ENCODE assay signal across 34 cellular contexts in genomic region chr1:119188926-119189325, GRCh38. TPM values are rescaled to one million over a fixed set of nuclear protein-coding genes. Genes with fewer than 3 reads are reported as not detected.
A peak's percentile ranks its signal among the peaks of the same experiment; 100 is the strongest.
DNase-seq lines count a peak whose midpoint lies in the region; ATAC-seq and TF ChIP-seq lines count a peak whose summit lies in the region.
"Had no signal": no experiment of that assay in that cellular context is flagged by ENCODE, and none has a peak within 500 bp of the region (broad histone marks: within the 10 kb centered on the region; RNA-seq: fewer than 3 reads in every experiment).

No MANE protein-coding gene starts in this region.

- peaks cover 6% of the 10 kb centered on the region for H3K4me1 Mint-ChIP-seq in osteocyte (ENCODE audit: unreplicated experiment)
- H3K4me1 Mint-ChIP-seq: natural killer cell had no signal

- DNase-seq in AG08396 (ENCODE audit: low spot score) (peak; percentile 20), IMR-90 (peak; percentile 41), fibroblast of mammary gland (ENCODE audit: low read depth) (peak; percentile 14), osteocyte (ENCODE audit: extremely low spot score, unreplicated experiment) (no peak), cerebellar nuclear complex (lab: John Stamatoyannopoulos, UW) (no peak), DMS53 (lab: John Stamatoyannopoulos, UW) (no peak), NCI-H128 (lab: John Stamatoyannopoulos, UW; ENCODE audit: unreplicated experiment) (no peak)
- DNase-seq: activated CD4-positive, alpha-beta memory T cell treated with anti-CD3 and anti-CD28 coated beads for 36 hours; activated CD4-positive, CD25-positive, alpha-beta regulatory T cell treated with anti-CD3 and anti-CD28 coated beads, Interleukin-2, amount 50 U/mL, for 72 hours; activated naive CD4-positive, alpha-beta T cell treated with Interleukin-2 at 50 U/mL for 16 hours; adrenal gland; BE2C; brain microvascular endothelial cell; CD8-positive, alpha-beta T cell; DMS 273 treated with DMSO at 0.1 percent for 48 hours; effector memory CD4-positive, alpha-beta T cell; erythroblast; hippocampal formation; Karpas-422; left cardiac atrium; natural killer cell; NCI-H1436; NCI-H2081 treated with DMSO at 0.1 percent for 48 hours; NCI-H345; NCI-H748 treated with DMSO at 0.1 percent for 48 hours; nucleus accumbens; SHP77 treated with DMSO at 0.1 percent for 48 hours; stimulated activated naive B cell treated with anti-CD40 and anti-IgM and Interleukin-4, amounts not matched to agents 10 μg/mL and 1 μg/mL and 100 μg/mL, for 72 hours; upper lobe of left lung had no signal

- TF ChIP-seq RAD21 in IMR-90 (IDR thresholded peaks at IDR 0.05; ENCODE audit: low read length): no peak

- H3K36me3 Mint-ChIP-seq in osteocyte (ENCODE audit: unreplicated experiment): no peaks in the 10 kb centered on the region

- POLR2A ChIA-PET in IMR-90 (lab: Charles Lee; ENCODE audit: unreplicated experiment): no interaction called here

- H3K23ac ChIP-seq in IMR-90 (ENCODE audit: low read depth, low read length): no peak overlapping the region

- no peak overlapping the region for H4K5ac ChIP-seq in IMR-90 (ENCODE audit: low read depth, low read length)

- no TSS peak for BruUV-seq in IMR-90 (replicated peaks; lab: Mats Ljungman, UMichigan)

- H3K4me2 ChIP-seq in IMR-90 (ENCODE audit: low read depth, low read length): peak overlapping the region; percentile 66

- no peaks in the 10 kb centered on the region for H3K9me3 ChIP-seq in IMR-90 (ENCODE audit: control insufficient read depth, insufficient read depth, low read length)
- H3K9me3 ChIP-seq: BE2C had no signal

- no peak overlapping the region for H2BK20ac ChIP-seq in IMR-90 (ENCODE audit: low read depth, low read length)

- no peak overlapping the region for H2BK120ac ChIP-seq in IMR-90 (ENCODE audit: low read depth, low read length)

- peak overlapping the region; percentile 27 for H3K27ac Mint-ChIP-seq in osteocyte (ENCODE audit: unreplicated experiment)
- H3K27ac Mint-ChIP-seq: activated CD4-positive, alpha-beta memory T cell treated with anti-CD3 and anti-CD28 coated beads for 36 hours; CD8-positive, alpha-beta T cell; natural killer cell; stimulated activated naive B cell treated with anti-CD40 and anti-IgM and Interleukin-4, amounts not matched to agents 10 μg/mL and 1 μg/mL and 100 μg/mL, for 72 hours had no signal

- TF ChIP-seq POLR2A in IMR-90 (IDR thresholded peaks at IDR 0.05; ENCODE audit: low read depth, low read length): no peak

- WGBS in IMR-90 (ENCODE audit: extremely low coverage in 2 of 2, insufficient read length in 1 of 2), 2 experiments: no CpG with 5 or more reads among the region's 3 CpGs

- H3K18ac ChIP-seq in IMR-90 (ENCODE audit: low read depth, low read length): no peak overlapping the region; the same call in 1 of the 2 replicates

- no peak overlapping the region for H2AK9ac ChIP-seq in IMR-90 (replicated peaks; ENCODE audit: low read depth, low read length, poor library complexity)

- no peak overlapping the region for H2AFZ ChIP-seq in IMR-90 (replicated peaks; ENCODE audit: low read length, poor library complexity)

- in situ Hi-C loops in IMR-90 (cut with MboI; ENCODE audit: low sequenced_read_pairs): no loop called here

- H3K14ac ChIP-seq in IMR-90 (replicated peaks; ENCODE audit: low read depth, low read length): no peak overlapping the region

- no peak overlapping the region for H2BK5ac ChIP-seq in IMR-90 (ENCODE audit: low read depth, low read length, poor library complexity, severe bottlenecking)

- H3K4me1 ChIP-seq in IMR-90 (ENCODE audit: control insufficient read depth, insufficient read depth, low read length): no peaks in the 10 kb centered on the region
- H3K4me1 ChIP-seq: adrenal gland, BE2C, upper lobe of left lung had no signal

- intact Hi-C loops in IMR-90 (cut with micrococcal nuclease): no loop called here

- CTCF ChIA-PET in IMR-90 (lab: Yijun Ruan, JAX): no interaction called here

- H3K9me1 ChIP-seq in IMR-90 (ENCODE audit: insufficient read depth, low read length): peaks cover 3% of the 10 kb centered on the region; the same call in 1 of the 2 replicates

- no peak overlapping the region for H3K56ac ChIP-seq in IMR-90 (ENCODE audit: extremely low read depth, insufficient read depth, low read length)

- ATAC-seq in IMR-90 (ENCODE audit: low read depth) (peak; percentile 76), GM21619 (IDR thresholded peaks at IDR 0.05; ENCODE audit: unreplicated experiment) (no peak)
- ATAC-seq: CD8-positive, alpha-beta T cell; HCT116; HepG2; left cardiac atrium; natural killer cell; stimulated activated naive B cell treated with anti-CD40 and anti-IgM and Interleukin-4, amounts not matched to agents 10 μg/mL and 1 μg/mL and 100 μg/mL, for 72 hours had no signal

- H3K27me3 ChIP-seq in IMR-90 (ENCODE audit: control insufficient read depth, insufficient read depth, low read length): no peaks in the 10 kb centered on the region
- H3K27me3 ChIP-seq: adrenal gland, BE2C, brain microvascular endothelial cell, upper lobe of left lung had no signal

- no peak overlapping the region for H3K4me3 Mint-ChIP-seq in osteocyte (ENCODE audit: unreplicated experiment)
- H3K4me3 Mint-ChIP-seq: activated CD4-positive, alpha-beta memory T cell treated with anti-CD3 and anti-CD28 coated beads for 36 hours; CD8-positive, alpha-beta T cell; natural killer cell; stimulated activated naive B cell treated with anti-CD40 and anti-IgM and Interleukin-4, amounts not matched to agents 10 μg/mL and 1 μg/mL and 100 μg/mL, for 72 hours had no signal

- no peak overlapping the region for H3K4ac ChIP-seq in IMR-90 (ENCODE audit: low read depth, low read length)

- no peak overlapping the region for H2AK5ac ChIP-seq in IMR-90 (ENCODE audit: low read depth, low read length)

- H3K27ac ChIP-seq in IMR-90 (ENCODE audit: insufficient read depth, low read length): no peak overlapping the region; the same call in 1 of the 2 replicates
- H3K27ac ChIP-seq: adrenal gland, brain microvascular endothelial cell, skin epidermis, upper lobe of left lung had no signal

- no peak overlapping the region for H4K91ac ChIP-seq in IMR-90 (ENCODE audit: insufficient read depth, low read depth, low read length)

- H4K20me1 ChIP-seq in IMR-90 (ENCODE audit: insufficient read depth, low read length): no peaks in the 10 kb centered on the region

- H3K4me3 ChIP-seq in IMR-90 (ENCODE audit: insufficient read depth, low read depth, low read length) (no peak overlapping the region), fibroblast of mammary gland (ENCODE audit: control insufficient read depth, low read depth, low read length) (no peak overlapping the region)
- H3K4me3 ChIP-seq: adrenal gland, lung, skin epidermis, upper lobe of left lung had no signal

- no peak overlapping the region for H3K9ac ChIP-seq in IMR-90 (ENCODE audit: low read depth, low read length)

- H3K79me1 ChIP-seq in IMR-90 (ENCODE audit: low read depth in 1 of 2, low read length in 2 of 2): no peaks in the 10 kb centered on the region

- H4K8ac ChIP-seq in IMR-90 (ENCODE audit: low read depth in 2 of 2, low read length in 2 of 2): no peak overlapping the region

- peaks cover 9% of the 10 kb centered on the region for H3K9me3 Mint-ChIP-seq in osteocyte (ENCODE audit: unreplicated experiment)

- H2BK15ac ChIP-seq in IMR-90 (ENCODE audit: low read depth, low read length): no peak overlapping the region

- H3K27me3 Mint-ChIP-seq in osteocyte (ENCODE audit: unreplicated experiment): no peaks in the 10 kb centered on the region
- H3K27me3 Mint-ChIP-seq: activated CD4-positive, alpha-beta memory T cell treated with anti-CD3 and anti-CD28 coated beads for 36 hours; stimulated activated naive B cell treated with anti-CD40 and anti-IgM and Interleukin-4, amounts not matched to agents 10 μg/mL and 1 μg/mL and 100 μg/mL, for 72 hours had no signal

- TF ChIP-seq CTCF in IMR-90 (conservative IDR thresholded peaks at IDR 0.05; ENCODE audit: low read depth, low read length) (no peak), fibroblast of mammary gland (conservative IDR thresholded peaks at IDR 0.05; ENCODE audit: control insufficient read depth, insufficient read depth, low read depth, low read length) (no peak), osteocyte (IDR thresholded peaks at IDR 0.05) (no peak)

- dilution Hi-C loops in IMR-90 (cut with HindIII; ENCODE audit: low sequenced_read_pairs, unreplicated experiment): no loop called here

- no peaks in the 10 kb centered on the region for H3K36me3 ChIP-seq in IMR-90 (ENCODE audit: control insufficient read depth, insufficient read depth, low read length)
- H3K36me3 ChIP-seq: adrenal gland, BE2C, brain microvascular endothelial cell, upper lobe of left lung had no signal

TF ChIP-seq in IMR-90, 13 proteins besides CTCF, POLR2A, EP300 and RAD21:
- TF ChIP-seq SMC3 (IDR thresholded peaks at IDR 0.05; ENCODE audit: low read depth, low read length) (no peak), FOS (IDR thresholded peaks at IDR 0.05; ENCODE audit: low read depth, low read length) (no peak), ELK1 (IDR thresholded peaks at IDR 0.05; ENCODE audit: borderline replicate concordance, low read depth, low read length) (no peak), MAFK (IDR thresholded peaks at IDR 0.05; ENCODE audit: low read depth, low read length) (no peak), MAZ (IDR thresholded peaks at IDR 0.05; ENCODE audit: borderline replicate concordance, low read depth, low read length) (no peak), NFE2L2 (IDR thresholded peaks at IDR 0.05; ENCODE audit: low read depth, low read length) (no peak), BHLHE40 (IDR thresholded peaks at IDR 0.05; ENCODE audit: low read depth, low read length) (no peak), USF2 (IDR thresholded peaks at IDR 0.05; ENCODE audit: low read depth, low read length) (no peak)

RNA-seq across cellular contexts. Expression of gene WARS2, which starts 48.5 kb away (rescaled TPM):
- total RNA-seq in IMR-90 (2012; rRNA removed) (18.3 and 20.3 TPM in 2 replicates), osteocyte (9.8 and 13.2 TPM in 2 replicates)
- 5.2 and 5.7 TPM in 2 replicates for polyA plus RNA-seq in IMR-90 (2012; rRNA removed)
- 2.8 TPM in 2 replicates for polyA plus RNA-seq in IMR-90 (2012; cell fraction: cytosol; rRNA removed)
- polyA plus RNA-seq in IMR-90 (2012; cell fraction: nucleus; rRNA removed; ENCODE audit: low replicate concordance): 2.0 and 4.6 TPM in 2 replicates

Comparison
In these comparisons a context has a peak if more than half of its experiments do, and no peak if none do; other contexts are left out.
1. DNase-seq: peak in AG08396 (single experiment), IMR-90 (single experiment) and fibroblast of mammary gland (single experiment); none in osteocyte (single experiment), cerebellar nuclear complex (0 of 2), DMS53 (single experiment) and NCI-H128 (single experiment).